ENCODE assay signal across 10 cellular contexts in genomic region chr5:78534148-78535009, GRCh38.
DNase-seq lines count a peak whose midpoint lies in the region; ATAC-seq and TF ChIP-seq lines count a peak whose summit lies in the region.
"Had no signal": no experiment of that assay in that cellular context is flagged by ENCODE, and none has a peak within 500 bp of the region (broad histone marks: within the 10 kb centered on the region; RNA-seq: fewer than 3 reads in every experiment).

No MANE protein-coding gene starts in this region.

- H3K4me3 ChIP-seq in ACC112 (ENCODE audit: low read depth, low read length) = no peak overlapping the region
- H3K4me3 ChIP-seq in SJSA1 = no peak overlapping the region
- H3K4me3 ChIP-seq in fibroblast of villous mesenchyme (ENCODE audit: low read depth, low read length) = no peak overlapping the region

- DNase-seq in SJSA1 (ENCODE audit: low read depth in 1 of 2, low spot score in 2 of 2) (peak; percentile 60 to 64), fibroblast of villous mesenchyme (ENCODE audit: low read depth) (peak; percentile 79), nucleus accumbens (lab: John Stamatoyannopoulos, UW) (peak in 29 of 56 donors; percentile 12 to 75 (median 38)), GM10248 (ENCODE audit: extremely low spot score) (no peak), NCI-H748 (lab: John Stamatoyannopoulos, UW; ENCODE audit: unreplicated experiment) (no peak)
- DNase-seq in stimulated activated CD4-positive, alpha-beta T cell treated with anti-CD3 and anti-CD28 coated beads, Interleukin-1b, Interleukin-23, amount 100 ng/mL, for 48 hours = no peak
- DNase-seq: effector CD8-positive, alpha-beta T cell; natural killer cell had no signal

- peak overlapping the region; percentile 58 for H3K27ac ChIP-seq in ACC112 (ENCODE audit: low read depth, low read length)
- peak overlapping the region; percentile 68 for H3K27ac ChIP-seq in SJSA1

- peaks cover 7% of the 10 kb centered on the region for H3K79me2 ChIP-seq in ACC112 (ENCODE audit: control insufficient read depth, insufficient read depth, low read length, unreplicated experiment)

- POLR2A ChIA-PET in GM10248 (lab: Yijun Ruan, JAX) = no interaction called here

- H3K36me3 ChIP-seq in ACC112 (ENCODE audit: insufficient read depth, low read length) = no peaks in the 10 kb centered on the region
- H3K36me3 ChIP-seq in SJSA1 = no peaks in the 10 kb centered on the region

- CTCF ChIA-PET in GM10248 (lab: Yijun Ruan, JAX) = interaction anchor here (0.7 to 3.2 kb wide), 12 partner anchors 8 to 128 kb away, joined by 3 to 21 read pairs (median 3); no protein-coding TSS in a partner anchor

- no peak overlapping the region for H2AFZ ChIP-seq in ACC112 (ENCODE audit: low read length, unreplicated experiment)

- H3K4me1 ChIP-seq in ACC112 (ENCODE audit: control insufficient read depth, insufficient read depth, low read length, unreplicated experiment) (peaks cover 26% of the 10 kb centered on the region), SJSA1 (replicated peaks) (peaks cover 16% of the 10 kb centered on the region)

- H3K9me3 ChIP-seq in SJSA1 (replicated peaks) = no peaks in the 10 kb centered on the region

- H3K27me3 ChIP-seq in ACC112 (ENCODE audit: insufficient read depth, low read length) (no peaks in the 10 kb centered on the region), SJSA1 (replicated peaks) (no peaks in the 10 kb centered on the region)

- TF ChIP-seq CTCF in fibroblast of villous mesenchyme (IDR thresholded peaks at IDR 0.05; ENCODE audit: insufficient read depth, low read depth, low read length) (no peak), GM10248 (IDR thresholded peaks at IDR 0.05; ENCODE audit: control extremely low read depth, extremely low read depth, low read depth, missing control alignments) (no peak)

- ATAC-seq in GM21619 (IDR thresholded peaks at IDR 0.05; ENCODE audit: unreplicated experiment) = no peak

Comparison
In these comparisons a context has a peak if more than half of its experiments do, and no peak if none do; other contexts are left out.
1. DNase-seq: peak in SJSA1 (2 of 2), fibroblast of villous mesenchyme (single experiment) and nucleus accumbens (29 of 56); none in stimulated activated CD4-positive, alpha-beta T cell treated with anti-CD3 and anti-CD28 coated beads, Interleukin-1b, Interleukin-23, amount 100 ng/mL, for 48 hours (single experiment), GM10248 (single experiment) and NCI-H748 (single experiment).